ENCODE assay signal across 12 cellular contexts in genomic region chr11:78365381-78365792, GRCh38. TPM values are rescaled to one million over a fixed set of nuclear protein-coding genes. Genes with fewer than 3 reads are reported as not detected.
A peak's percentile ranks its signal among the peaks of the same experiment; 100 is the strongest.
DNase-seq lines count a peak whose midpoint lies in the region; ATAC-seq and TF ChIP-seq lines count a peak whose summit lies in the region.
"Had no signal": no experiment of that assay in that cellular context is flagged by ENCODE, and none has a peak within 500 bp of the region (broad histone marks: within the 10 kb centered on the region; RNA-seq: fewer than 3 reads in every experiment).

No MANE protein-coding gene starts in this region.

- intact Hi-C loops in heart left ventricle (cut with DNase I) (no loop called here), cardiac septum (cut with DNase I) (no loop called here), uterus (cut with DNase I; ENCODE audit: low total_unique reads) (no loop called here)

- H3K4me3 ChIP-seq in heart left ventricle (no peak overlapping the region), iPS-20b (ENCODE audit: low read length) (peak overlapping the region; percentile 35; the same call in 1 of the 2 replicates), uterus (no peak overlapping the region)
- H3K4me3 ChIP-seq: hepatocyte, prostate gland had no signal

- H3K27ac ChIP-seq in heart left ventricle (peak overlapping the region in 9 of 12 donors; percentile 9 to 64 (median 28)), iPS-20b (ENCODE audit: low read length) (no peak overlapping the region), uterus (peak overlapping the region in 1 of 2 donors; percentile 28)
- H3K27ac ChIP-seq: hepatocyte, prostate gland had no signal

- no peak for TF ChIP-seq POLR2A in heart left ventricle (IDR thresholded peaks at IDR 0.05)
- no peak for TF ChIP-seq POLR2A in uterus (IDR thresholded peaks at IDR 0.05)

- no peak for DNase-seq in heart left ventricle
- DNase-seq in cardiac septum (ENCODE audit: low spot score): no peak
- DNase-seq in WTC11 (ENCODE audit: low spot score): peak; percentile 67
- DNase-seq in natural killer cell treated with Interleukin-12 subunit alpha and Interleukin-12 subunit beta and Interleukin-15 and Interleukin-18, amount 100 ng/mL, for 72 hours (ENCODE audit: low spot score): no peak
- no peak for DNase-seq in NCI-H2029 treated with DMSO at 0.1 percent for 48 hours (lab: John Stamatoyannopoulos, UW)
- no peak for DNase-seq in uterus
- DNase-seq: cerebellar nuclear complex, NCI-H2171 treated with DMSO at 0.1 percent for 48 hours had no signal

- 30 to 39% (median 33%) methylated on average over 2 of the region's 2 CpGs for WGBS in heart left ventricle, 4 donors

- no peaks in the 10 kb centered on the region for H3K27me3 Mint-ChIP-seq in WTC11 (ENCODE audit: low read depth)
- no peaks in the 10 kb centered on the region for H3K27me3 Mint-ChIP-seq in natural killer cell treated with Interleukin-12 subunit alpha and Interleukin-12 subunit beta and Interleukin-15 and Interleukin-18, amount 100 ng/mL, for 72 hours

- H3K27me3 ChIP-seq in heart left ventricle (no peaks in the 10 kb centered on the region), iPS-20b (ENCODE audit: insufficient read depth, low read length) (no peaks in the 10 kb centered on the region), uterus (no peaks in the 10 kb centered on the region)
- H3K27me3 ChIP-seq: hepatocyte had no signal

- H3K4me3 Mint-ChIP-seq in WTC11: no peak overlapping the region
- H3K4me3 Mint-ChIP-seq in natural killer cell treated with Interleukin-12 subunit alpha and Interleukin-12 subunit beta and Interleukin-15 and Interleukin-18, amount 100 ng/mL, for 72 hours: no peak overlapping the region

- no peaks in the 10 kb centered on the region for H3K9me3 Mint-ChIP-seq in WTC11
- no peaks in the 10 kb centered on the region for H3K9me3 Mint-ChIP-seq in natural killer cell treated with Interleukin-12 subunit alpha and Interleukin-12 subunit beta and Interleukin-15 and Interleukin-18, amount 100 ng/mL, for 72 hours

- no peaks in the 10 kb centered on the region for H3K36me3 Mint-ChIP-seq in WTC11
- no peaks in the 10 kb centered on the region for H3K36me3 Mint-ChIP-seq in natural killer cell treated with Interleukin-12 subunit alpha and Interleukin-12 subunit beta and Interleukin-15 and Interleukin-18, amount 100 ng/mL, for 72 hours

- no peaks in the 10 kb centered on the region for H3K36me3 ChIP-seq in heart left ventricle
- H3K36me3 ChIP-seq in iPS-20b (ENCODE audit: insufficient read depth, low read depth, low read length): no peaks in the 10 kb centered on the region
- H3K36me3 ChIP-seq in uterus: no peaks in the 10 kb centered on the region
- H3K36me3 ChIP-seq: prostate gland had no signal

- CTCF ChIA-PET in WTC11 (lab: Charles Lee): interaction anchor here (1.0 to 1.5 kb wide), 2 partner anchors 15 to 137 kb away, joined by 3 read pairs; no protein-coding TSS in a partner anchor

- peaks cover 27% of the 10 kb centered on the region for H3K4me1 Mint-ChIP-seq in WTC11
- H3K4me1 Mint-ChIP-seq in natural killer cell treated with Interleukin-12 subunit alpha and Interleukin-12 subunit beta and Interleukin-15 and Interleukin-18, amount 100 ng/mL, for 72 hours (ENCODE audit: low read depth in 2 of 2): no peaks in the 10 kb centered on the region

- POLR2A ChIA-PET in WTC11 (lab: Charles Lee): no interaction called here

- H3K9me3 ChIP-seq in heart left ventricle (no peaks in the 10 kb centered on the region), iPS-20b (ENCODE audit: insufficient read depth, low read depth, low read length) (no peaks in the 10 kb centered on the region), uterus (no peaks in the 10 kb centered on the region)
- H3K9me3 ChIP-seq: prostate gland had no signal

- H3K4me1 ChIP-seq in heart left ventricle: peaks cover 0 to 66% (median 18%) of the 10 kb centered on the region in 12 donors
- peaks cover 23% of the 10 kb centered on the region for H3K4me1 ChIP-seq in iPS-20b (ENCODE audit: insufficient read depth, low read length)
- peaks cover 0 to 4% of the 10 kb centered on the region in 2 donors for H3K4me1 ChIP-seq in uterus
- H3K4me1 ChIP-seq: prostate gland had no signal

- ATAC-seq in heart left ventricle: peak in 3 of 4 donors; percentile 66 to 73 (median 66)
- ATAC-seq in WTC11: peak; percentile 99
- ATAC-seq in natural killer cell treated with Interleukin-12 subunit alpha and Interleukin-12 subunit beta and Interleukin-15 and Interleukin-18, amount 100 ng/mL, for 72 hours: no peak
- ATAC-seq in GM19395 (IDR thresholded peaks at IDR 0.05; ENCODE audit: unreplicated experiment): no peak

- TF ChIP-seq CTCF in heart left ventricle (IDR thresholded peaks at IDR 0.05): no peak
- no peak for TF ChIP-seq CTCF in WTC11 (IDR thresholded peaks at IDR 0.05)
- no peak for TF ChIP-seq CTCF in uterus (IDR thresholded peaks at IDR 0.05)

- peak overlapping the region; percentile 81 for H3K27ac Mint-ChIP-seq in WTC11
- H3K27ac Mint-ChIP-seq in natural killer cell treated with Interleukin-12 subunit alpha and Interleukin-12 subunit beta and Interleukin-15 and Interleukin-18, amount 100 ng/mL, for 72 hours: no peak overlapping the region

- H3K9ac ChIP-seq in iPS-20b (ENCODE audit: low read depth, low read length): peak overlapping the region; percentile 24; the same call in 1 of the 2 replicates

TF ChIP-seq in WTC11, 78 proteins besides CTCF, POLR2A, EP300 and RAD21 (continues in another document):
- TF ChIP-seq GRHL2 (CRISPR knock-in tag; IDR thresholded peaks at IDR 0.05; ENCODE audit: insufficient replicate concordance, severe bottlenecking): no peak
- no peak for TF ChIP-seq MLX (CRISPR knock-in tag; IDR thresholded peaks at IDR 0.05)
- no peak for TF ChIP-seq HMGXB4 (CRISPR knock-in tag; IDR thresholded peaks at IDR 0.05)
- TF ChIP-seq RORB (CRISPR knock-in tag; IDR thresholded peaks at IDR 0.05): no peak
- TF ChIP-seq E2F5 (CRISPR knock-in tag; IDR thresholded peaks at IDR 0.05): no peak
- no peak for TF ChIP-seq ELF4 (CRISPR knock-in tag; IDR thresholded peaks at IDR 0.05; ENCODE audit: low read depth)
- no peak for TF ChIP-seq OVOL2 (CRISPR knock-in tag; IDR thresholded peaks at IDR 0.05; ENCODE audit: borderline replicate concordance)
- peak; percentile 88; the same call in 1 of the 2 replicates for TF ChIP-seq TEAD4 (CRISPR knock-in tag; IDR thresholded peaks at IDR 0.05)
- TF ChIP-seq GTF2I (CRISPR knock-in tag; conservative IDR thresholded peaks at IDR 0.05): no peak

RNA-seq across cellular contexts. Expression of gene GAB2, which starts 52.2 kb away (rescaled TPM):
- total RNA-seq in heart left ventricle (10 to 100 TPM; 25.6 to 53.0 (median 32.0) TPM), cardiac septum (42.9 TPM), WTC11 (2021) (8.5 to 10.6 TPM (median 9.7 TPM) in 3 replicates), uterus (10 to 100 TPM; 15.9 to 82.3 (median 21.1) TPM)
- polyA plus RNA-seq in heart left ventricle: 10 to 100 TPM in 1 of 2 donors, 1 to 10 TPM in 1; 6.1 to 19.3 TPM
- 1 to 10 TPM; 1.9 to 8.7 TPM for total RNA-seq in natural killer cell treated with Interleukin-12 subunit alpha and Interleukin-12 subunit beta and Interleukin-15 and Interleukin-18, amount 100 ng/mL, for 72 hours

Comparison
In these comparisons a context has a peak if more than half of its experiments do, and no peak if none do; other contexts are left out.
1. ATAC-seq: peak in heart left ventricle (3 of 4) and WTC11 (single experiment); none in natural killer cell treated with Interleukin-12 subunit alpha and Interleukin-12 subunit beta and Interleukin-15 and Interleukin-18, amount 100 ng/mL, for 72 hours (0 of 2) and GM19395 (single experiment).